ENCODE assay signal across 9 cellular contexts in the genomic region with DNA sequence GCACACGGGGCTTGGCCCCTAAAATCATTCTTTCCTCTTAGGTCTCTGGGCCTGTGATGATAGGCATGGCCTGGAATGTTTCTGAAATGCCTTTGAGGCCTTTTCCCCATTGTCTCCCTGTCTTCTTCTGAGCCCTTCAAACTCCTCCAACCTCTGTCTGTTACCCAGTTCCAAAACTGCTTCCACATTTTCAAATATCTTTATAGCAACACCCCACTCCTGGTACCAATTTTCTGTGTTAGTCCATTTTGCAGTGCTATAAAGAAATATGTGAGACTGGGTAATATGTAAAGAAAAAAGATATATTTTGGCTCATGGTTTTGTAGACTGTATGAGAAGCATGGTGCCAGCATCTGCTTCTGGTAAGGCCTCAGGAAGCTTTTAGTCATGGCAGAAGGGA.
"Had no signal": no experiment of that assay in that cellular context is flagged by ENCODE, and none has a peak within 500 bp of the region (broad histone marks: within the 10 kb centered on the region; RNA-seq: fewer than 3 reads in every experiment).

No MANE protein-coding gene starts in this region.

- H3K4me3 Mint-ChIP-seq: IgD-negative memory B cell had no signal

- FAIRE-seq: HepG2, HTR-8/SVneo had no signal

- H3K36me3 ChIP-seq: HAP-1 had no signal

- H3K36me3 Mint-ChIP-seq: IgD-negative memory B cell had no signal

- H3K4me1 ChIP-seq: HAP-1 had no signal

- H3K27ac ChIP-seq: GM23248 had no signal

- ATAC-seq: HCT116, HepG2 had no signal

- H2AFZ ChIP-seq: GM23248 had no signal

- H3K4me3 ChIP-seq: GM23248, HAP-1 had no signal

- H3K27me3 Mint-ChIP-seq: IgD-negative memory B cell had no signal

- DNase-seq: GM23248, GOT3, H7, KG1 had no signal

- H3K4me1 Mint-ChIP-seq: IgD-negative memory B cell had no signal

- H3K9ac ChIP-seq: GM23248 had no signal

- H3K27ac Mint-ChIP-seq: IgD-negative memory B cell had no signal
